8 cellular contexts compared by ENCODE assay signal in the genomic region with DNA sequence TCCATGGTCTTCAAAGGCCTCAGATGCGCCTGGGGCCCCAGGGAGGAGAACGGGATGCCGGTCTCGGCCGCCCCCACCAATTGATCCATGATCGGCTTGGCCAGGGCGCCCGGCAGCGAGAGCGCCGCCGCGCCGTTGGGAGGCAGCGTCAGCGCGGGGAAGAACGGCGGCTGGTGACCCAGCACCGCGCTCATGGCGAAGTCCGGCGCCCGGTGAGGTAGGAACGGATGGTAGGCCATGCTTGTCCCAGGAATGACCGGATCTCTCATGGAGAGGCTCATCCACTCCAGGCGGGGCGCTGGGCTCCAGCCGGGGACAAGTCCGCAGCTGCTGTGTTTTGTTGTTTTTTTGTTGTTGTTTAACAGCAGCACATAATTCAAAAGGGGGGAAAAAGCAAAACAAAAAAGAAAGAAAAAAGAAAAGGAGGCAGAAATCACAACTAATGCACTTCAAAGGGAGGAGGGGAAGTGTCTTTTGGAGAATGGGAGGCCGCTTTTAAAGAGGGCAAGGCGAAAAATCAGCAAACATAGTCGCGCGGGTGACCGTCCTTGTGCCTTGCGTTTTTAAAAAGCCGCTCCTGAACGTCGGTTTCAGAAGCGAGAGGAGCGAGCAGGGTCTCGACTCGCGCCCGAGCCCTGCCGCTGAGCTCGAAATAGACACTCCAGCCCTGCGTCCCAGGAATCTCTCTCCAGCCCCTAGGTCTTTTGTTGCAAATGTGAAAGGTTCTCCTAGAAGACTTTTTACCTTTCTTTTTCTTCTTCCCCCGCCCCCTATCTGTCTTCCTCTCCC. TPM values are rescaled to one million over a fixed set of nuclear protein-coding genes. Genes with fewer than 3 reads are reported as not detected.
DNase-seq lines count a peak whose midpoint lies in the region; ATAC-seq and TF ChIP-seq lines count a peak whose summit lies in the region.

No MANE protein-coding gene starts in this region.

- intact Hi-C loops in activated B cell treated with CpG ODN at 0.5 μM for 24 hours (cut with micrococcal nuclease), result no loop called here
- intact Hi-C loops in left ventricle myocardium superior (cut with micrococcal nuclease), result no loop called here

- ATAC-seq in activated B cell treated with CpG ODN at 0.5 μM for 24 hours (ENCODE audit: low read depth), result no peak
- peak; percentile 46 for ATAC-seq in left ventricle myocardium superior
- ATAC-seq in GM18907 (IDR thresholded peaks at IDR 0.05; ENCODE audit: unreplicated experiment), result no peak

- TF ChIP-seq CTCF in activated B cell treated with CpG ODN at 0.5 μM for 24 hours (IDR thresholded peaks at IDR 0.05) (no peak), GM10266 (IDR thresholded peaks at IDR 0.05; ENCODE audit: control insufficient read depth, insufficient read depth, low read depth, missing control alignments) (no peak)

- H3K36me3 Mint-ChIP-seq in activated B cell treated with CpG ODN at 0.5 μM for 24 hours (ENCODE audit: low read depth), result no peaks in the 10 kb centered on the region

- POLR2A ChIA-PET in activated B cell treated with CpG ODN at 0.5 μM for 24 hours (lab: Charles Lee), result no interaction called here

- H3K27me3 Mint-ChIP-seq in activated B cell treated with CpG ODN at 0.5 μM for 24 hours, result peaks cover 83% of the 10 kb centered on the region

- no peaks in the 10 kb centered on the region for H3K9me3 Mint-ChIP-seq in activated B cell treated with CpG ODN at 0.5 μM for 24 hours

- CTCF ChIA-PET in activated B cell treated with CpG ODN at 0.5 μM for 24 hours (lab: Charles Lee), result no interaction called here

- DNase-seq in NCI-H2196 (lab: John Stamatoyannopoulos, UW; ENCODE audit: unreplicated experiment) (peak; percentile 10), NCI-H2196 treated with DMSO at 0.1 percent for 48 hours (lab: John Stamatoyannopoulos, UW; ENCODE audit: unreplicated experiment) (no peak), activated B cell treated with CpG ODN at 0.5 μM for 24 hours (no peak), left ventricle myocardium superior (peak; percentile 71), skeletal muscle cell (ENCODE audit: low read depth) (no peak), dedifferentiated amniotic fluid mesenchymal stem cell (ENCODE audit: extremely low spot score) (no peak), GM10266 (ENCODE audit: extremely low spot score) (no peak)

- peak overlapping the region; percentile 89 for H3K4me3 ChIP-seq in skeletal muscle cell (ENCODE audit: low read depth, low read length)

- no peak overlapping the region for H3K27ac Mint-ChIP-seq in activated B cell treated with CpG ODN at 0.5 μM for 24 hours

- peaks cover 23% of the 10 kb centered on the region for H3K4me1 Mint-ChIP-seq in activated B cell treated with CpG ODN at 0.5 μM for 24 hours

- peak overlapping the region; percentile 79 for H3K4me3 Mint-ChIP-seq in activated B cell treated with CpG ODN at 0.5 μM for 24 hours

RNA-seq across cellular contexts. Expression of gene TBX3, which starts 0.9 kb away (rescaled TPM):
- total RNA-seq in activated B cell treated with CpG ODN at 0.5 μM for 24 hours (not detected in 2 replicates), left ventricle myocardium superior (16.3 TPM)

Comparison
In these comparisons a context has a peak if more than half of its experiments do, and no peak if none do; other contexts are left out.
1. DNase-seq: peak in NCI-H2196 (single experiment) and left ventricle myocardium superior (single experiment); none in NCI-H2196 treated with DMSO at 0.1 percent for 48 hours (single experiment), activated B cell treated with CpG ODN at 0.5 μM for 24 hours (single experiment), skeletal muscle cell (single experiment), dedifferentiated amniotic fluid mesenchymal stem cell (single experiment) and GM10266 (single experiment).
2. RNA of gene TBX3, which starts 0.9 kb away (total RNA-seq): 16.3 TPM in left ventricle myocardium superior (single experiment); not detected in activated B cell treated with CpG ODN at 0.5 μM for 24 hours; every median in the first group is over 10 times any median in the second.